ENCODE assay signal across 16 cellular contexts in genomic region chr3:115139072-115139471, GRCh38.
DNase-seq lines count a peak whose midpoint lies in the region; ATAC-seq lines count a peak whose summit lies in the region.
"Had no signal": no experiment of that assay in that cellular context is flagged by ENCODE, and none has a peak within 500 bp of the region (broad histone marks: within the 10 kb centered on the region; RNA-seq: fewer than 3 reads in every experiment).

No MANE protein-coding gene starts in this region.

- DNase-seq in stimulated activated naive CD8-positive, alpha-beta T cell treated with anti-CD3 and anti-CD28 coated beads, Interleukin-15, amount 100 ng/mL, for 72 hours, result no peak
- DNase-seq in stimulated activated naive CD8-positive, alpha-beta T cell treated with anti-CD3 and anti-CD28 coated beads, Interleukin-15, Interleukin-2, amounts not matched to agents 100 U/mL and 50 U/mL, for 24 hours, result no peak
- DNase-seq in NCI-H526 treated with DMSO at 0.1 percent for 48 hours (lab: John Stamatoyannopoulos, UW), result no peak
- DNase-seq: BE2C, KG1, NCI-H1092 treated with DMSO at 0.1 percent for 48 hours, NCI-H1436 treated with DMSO at 0.1 percent for 48 hours, NCI-H1930, SIG-M5 had no signal

- H3K27ac Mint-ChIP-seq in stimulated activated naive CD8-positive, alpha-beta T cell treated with anti-CD3 and anti-CD28 coated beads, Interleukin-15, amount 100 ng/mL, for 72 hours, result no peak overlapping the region

- ATAC-seq in stimulated activated naive CD8-positive, alpha-beta T cell treated with anti-CD3 and anti-CD28 coated beads, Interleukin-15, amount 100 ng/mL, for 72 hours, result peak; percentile 57
- no peak for ATAC-seq in stimulated activated naive CD8-positive, alpha-beta T cell treated with anti-CD3 and anti-CD28 coated beads, Interleukin-15, Interleukin-2, amounts not matched to agents 100 U/mL and 50 U/mL, for 24 hours
- peak; percentile 40 for ATAC-seq in GM19395 (IDR thresholded peaks at IDR 0.05; ENCODE audit: unreplicated experiment)
- ATAC-seq in HG03432 (IDR thresholded peaks at IDR 0.05; ENCODE audit: unreplicated experiment), result peak; percentile 43
- no peak for ATAC-seq in HG03108 (IDR thresholded peaks at IDR 0.05; ENCODE audit: unreplicated experiment)
- ATAC-seq in GM21515 (IDR thresholded peaks at IDR 0.05; ENCODE audit: unreplicated experiment), result no peak
- ATAC-seq: GM23338, Panc1, SK-N-SH treated with all-trans-retinoic acid at 6 μM for 48 hours had no signal

- no peaks in the 10 kb centered on the region for H3K27me3 Mint-ChIP-seq in stimulated activated naive CD8-positive, alpha-beta T cell treated with anti-CD3 and anti-CD28 coated beads, Interleukin-15, amount 100 ng/mL, for 72 hours

- H3K9me3 Mint-ChIP-seq in stimulated activated naive CD8-positive, alpha-beta T cell treated with anti-CD3 and anti-CD28 coated beads, Interleukin-15, amount 100 ng/mL, for 72 hours, result no peaks in the 10 kb centered on the region
- H3K9me3 Mint-ChIP-seq: GM23338 had no signal

- peaks cover 21% of the 10 kb centered on the region for H3K4me1 Mint-ChIP-seq in stimulated activated naive CD8-positive, alpha-beta T cell treated with anti-CD3 and anti-CD28 coated beads, Interleukin-15, amount 100 ng/mL, for 72 hours

- no peak overlapping the region for H3K4me3 Mint-ChIP-seq in stimulated activated naive CD8-positive, alpha-beta T cell treated with anti-CD3 and anti-CD28 coated beads, Interleukin-15, amount 100 ng/mL, for 72 hours
- H3K4me3 Mint-ChIP-seq: GM23338 had no signal

Comparison
In these comparisons a context has a peak if more than half of its experiments do, and no peak if none do; other contexts are left out.
1. ATAC-seq: peak in stimulated activated naive CD8-positive, alpha-beta T cell treated with anti-CD3 and anti-CD28 coated beads, Interleukin-15, amount 100 ng/mL, for 72 hours (single experiment), GM19395 (single experiment) and HG03432 (single experiment); none in stimulated activated naive CD8-positive, alpha-beta T cell treated with anti-CD3 and anti-CD28 coated beads, Interleukin-15, Interleukin-2, amounts not matched to agents 100 U/mL and 50 U/mL, for 24 hours (single experiment), HG03108 (single experiment) and GM21515 (single experiment).